ENCODE assay signal across 1 cellular context in the genomic region with DNA sequence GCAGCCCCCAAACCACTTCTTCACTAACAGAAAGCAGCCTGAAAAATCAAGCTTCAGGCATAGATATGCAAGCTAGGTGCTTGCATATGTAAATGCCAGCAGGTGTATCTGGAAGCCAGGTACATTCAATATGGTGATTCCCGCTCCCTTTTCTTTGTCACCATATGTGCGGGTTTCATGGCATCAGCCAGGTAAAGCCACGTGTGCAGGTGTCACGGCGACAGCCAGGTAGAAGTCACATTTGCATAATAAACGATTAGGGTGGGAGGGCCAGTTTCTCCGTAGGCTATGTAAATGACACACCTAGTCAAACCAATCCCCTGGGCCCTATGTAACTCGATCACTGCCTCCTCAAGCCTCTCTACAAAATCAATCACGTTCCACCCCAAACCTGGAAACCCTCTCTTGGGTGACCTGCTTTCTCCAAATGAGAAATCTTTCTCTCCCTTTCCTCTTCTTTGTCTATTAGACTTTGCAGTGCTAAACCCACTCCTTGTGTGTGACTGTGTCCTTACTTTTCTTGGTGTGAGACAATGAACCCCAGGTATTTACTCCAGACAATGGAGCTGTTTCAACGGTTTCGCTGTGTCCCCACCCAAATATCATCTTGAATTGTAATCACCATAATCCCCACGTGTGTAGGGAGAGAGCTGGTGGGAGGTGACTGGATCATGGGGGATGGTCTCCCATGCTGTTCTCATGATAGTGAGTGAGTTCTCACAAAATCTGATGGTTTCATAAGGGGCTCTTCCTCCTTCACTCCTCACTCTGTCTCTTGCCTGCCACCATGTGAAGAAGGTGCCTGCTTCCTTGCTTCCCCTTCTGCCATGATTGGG.
TF ChIP-seq lines count a peak whose summit lies in the region.

No MANE protein-coding gene starts in this region.

TF ChIP-seq in WTC11, 78 proteins besides CTCF, POLR2A, EP300 and RAD21 (continued from another document):
- TF ChIP-seq MAX (CRISPR knock-in tag; IDR thresholded peaks at IDR 0.05) (peak; percentile 90), AR (CRISPR knock-in tag; IDR thresholded peaks at IDR 0.05) (peak; percentile 62; the same call in 1 of the 2 replicates), HMGA2 (CRISPR knock-in tag; IDR thresholded peaks at IDR 0.05) (no peak), ETV6 (CRISPR knock-in tag; IDR thresholded peaks at IDR 0.05) (peak; percentile 32; the same call in 1 of the 2 replicates), USF2 (CRISPR knock-in tag; IDR thresholded peaks at IDR 0.05) (peak; percentile 74), ZNF671 (CRISPR knock-in tag; IDR thresholded peaks at IDR 0.05) (no peak), FOXP1 (CRISPR knock-in tag; IDR thresholded peaks at IDR 0.05; ENCODE audit: borderline replicate concordance) (no peak), EMX1 (CRISPR knock-in tag; IDR thresholded peaks at IDR 0.05) (0 out of 2 replicates have a peak, but pooled peaks have one; percentile 34), ZNF317 (CRISPR knock-in tag; IDR thresholded peaks at IDR 0.05; ENCODE audit: borderline replicate concordance, low read depth) (no peak), GABPB1 (CRISPR knock-in tag; IDR thresholded peaks at IDR 0.05) (no peak), SP1 (CRISPR knock-in tag; conservative IDR thresholded peaks at IDR 0.05) (0 out of 2 replicates have a peak, but pooled peaks have one; percentile 31), FOXK1 (CRISPR knock-in tag; IDR thresholded peaks at IDR 0.05) (peak; percentile 66; the same call in 1 of the 2 replicates)
- TF ChIP-seq, protein P1, sequence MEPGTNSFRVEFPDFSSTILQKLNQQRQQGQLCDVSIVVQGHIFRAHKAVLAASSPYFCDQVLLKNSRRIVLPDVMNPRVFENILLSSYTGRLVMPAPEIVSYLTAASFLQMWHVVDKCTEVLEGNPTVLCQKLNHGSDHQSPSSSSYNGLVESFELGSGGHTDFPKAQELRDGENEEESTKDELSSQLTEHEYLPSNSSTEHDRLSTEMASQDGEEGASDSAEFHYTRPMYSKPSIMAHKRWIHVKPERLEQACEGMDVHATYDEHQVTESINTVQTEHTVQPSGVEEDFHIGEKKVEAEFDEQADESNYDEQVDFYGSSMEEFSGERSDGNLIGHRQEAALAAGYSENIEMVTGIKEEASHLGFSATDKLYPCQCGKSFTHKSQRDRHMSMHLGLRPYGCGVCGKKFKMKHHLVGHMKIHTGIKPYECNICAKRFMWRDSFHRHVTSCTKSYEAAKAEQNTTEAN (CRISPR knock-in tag; IDR thresholded peaks at IDR 0.05): no peak
